In the genomic region with DNA sequence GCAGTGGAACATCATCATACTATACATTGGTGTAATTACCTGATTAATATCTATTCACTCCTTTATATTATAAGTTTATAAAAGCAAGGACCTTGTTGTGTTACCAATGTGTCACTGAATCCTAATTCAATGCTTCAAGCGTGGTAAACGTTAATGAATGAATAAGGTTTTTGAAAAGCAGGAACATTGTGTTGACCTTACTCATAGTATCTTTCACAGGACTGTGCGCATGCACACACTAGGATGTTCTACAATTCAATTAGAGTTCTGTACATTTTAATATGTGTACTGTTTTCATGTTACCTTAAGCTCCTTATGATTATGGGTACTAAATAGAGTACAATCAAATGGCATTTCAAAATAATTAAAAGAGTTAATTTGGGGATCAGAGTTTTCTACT, we compare ENCODE assay signal across 28 cellular contexts.
"Had no signal": no experiment of that assay in that cellular context is flagged by ENCODE, and none has a peak within 500 bp of the region (broad histone marks: within the 10 kb centered on the region; RNA-seq: fewer than 3 reads in every experiment).

No MANE protein-coding gene starts in this region.

- H3K4me1 ChIP-seq: body of pancreas, colonic mucosa, gastrocnemius medialis, heart left ventricle had no signal

- ATAC-seq: activated CD4-positive, CD25-positive, alpha-beta regulatory T cell treated with anti-CD3 and anti-CD28 coated beads, Interleukin-2, amount 50 U/mL, for 24 hours; activated CD8-positive, alpha-beta T cell treated with anti-CD3 and anti-CD28 coated beads for 36 hours; activated T-cell treated with anti-CD3 and anti-CD28 coated beads, Interleukin-2, amount 50 U/mL, for 4 hours; activated T-helper 17 cell treated with anti-CD3 and anti-CD28 coated beads, Interleukin-2, amount 50 U/mL, for 72 hours; body of pancreas; gastrocnemius medialis; heart left ventricle; T-helper 17 cell had no signal

- H3K27ac ChIP-seq: body of pancreas, cardiac muscle cell, colonic mucosa, gastrocnemius medialis, heart left ventricle, WERI-Rb-1 had no signal

- H3K9me3 ChIP-seq: body of pancreas, colonic mucosa, gastrocnemius medialis, heart left ventricle had no signal

- H3K4me3 ChIP-seq: body of pancreas, cardiac muscle cell, colonic mucosa, gastrocnemius medialis, heart left ventricle had no signal

- DNase-seq: activated B cell treated with CpG ODN at 0.5 μM for 24 hours; activated CD4-positive, alpha-beta T cell treated with anti-CD3 and anti-CD28 coated beads for 48 hours; activated CD4-positive, alpha-beta T cell treated with anti-CD3 and anti-CD28 coated beads, Interleukin-2, amount 50 U/mL, for 1 hour; activated CD4-positive, alpha-beta T cell treated with anti-CD3 and anti-CD28 coated beads, Interleukin-2, amount 50 U/mL, for 48 hours; activated CD8-positive, alpha-beta memory T cell treated with anti-CD3 and anti-CD28 coated beads for 24 hours; activated CD8-positive, alpha-beta T cell treated with anti-CD3 and anti-CD28 coated beads for 36 hours; activated effector memory CD4-positive, alpha-beta T cell treated with Interleukin-2 at 50 U/mL for 16 hours; activated gamma-delta T cell treated with Interleukin-2 at 50 U/mL for 16 hours; activated naive CD4-positive, alpha-beta T cell treated with anti-CD3 and anti-CD28 coated beads, Interleukin-2, amount 50 U/mL, for 16 hours; activated naive CD4-positive, alpha-beta T cell treated with Interleukin-2 at 50 U/mL for 16 hours; activated T-cell treated with anti-CD3 and anti-CD28 coated beads, Interleukin-2, amount 50 U/mL, for 4 hours; amygdala; aorta; body of pancreas; central memory CD4-positive, alpha-beta T cell; cerebellar nuclear complex; colonic mucosa; effector CD8-positive, alpha-beta T cell; endodermal cell; gastrocnemius medialis; glutamatergic neuron; heart left ventricle; T-helper 1 cell; T-helper 17 cell; WERI-Rb-1 had no signal

- H3K36me3 ChIP-seq: cardiac muscle cell, colonic mucosa, gastrocnemius medialis, heart left ventricle, WERI-Rb-1 had no signal

- H3K27me3 ChIP-seq: body of pancreas, cardiac muscle cell, colonic mucosa, gastrocnemius medialis, heart left ventricle had no signal
